Comparison of ENCODE assay signal across 1 cellular context in the genomic region with DNA sequence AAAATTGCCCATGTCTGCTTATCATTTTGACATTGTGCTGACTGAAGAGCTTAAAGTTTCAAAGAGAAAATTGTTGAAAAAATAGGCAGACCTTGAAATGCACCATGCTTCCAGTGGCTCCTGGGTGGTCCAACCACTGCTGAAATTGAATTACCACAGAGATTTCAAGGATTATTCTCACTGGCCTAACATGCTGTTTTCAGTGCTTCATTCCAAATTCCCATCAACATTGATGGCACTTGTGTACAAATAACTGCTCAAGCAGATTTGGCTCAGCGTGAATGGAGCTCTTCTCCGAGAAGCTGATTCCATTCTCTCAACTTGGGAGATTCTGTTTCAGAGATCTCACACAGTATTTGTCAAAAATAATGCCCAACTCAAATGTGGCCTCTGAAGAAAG.
TF ChIP-seq lines count a peak whose summit lies in the region.

No MANE protein-coding gene starts in this region.

TF ChIP-seq in GM23338, 12 proteins besides CTCF, POLR2A, EP300 and RAD21 (continued from another document):
- TF ChIP-seq, protein P1, sequence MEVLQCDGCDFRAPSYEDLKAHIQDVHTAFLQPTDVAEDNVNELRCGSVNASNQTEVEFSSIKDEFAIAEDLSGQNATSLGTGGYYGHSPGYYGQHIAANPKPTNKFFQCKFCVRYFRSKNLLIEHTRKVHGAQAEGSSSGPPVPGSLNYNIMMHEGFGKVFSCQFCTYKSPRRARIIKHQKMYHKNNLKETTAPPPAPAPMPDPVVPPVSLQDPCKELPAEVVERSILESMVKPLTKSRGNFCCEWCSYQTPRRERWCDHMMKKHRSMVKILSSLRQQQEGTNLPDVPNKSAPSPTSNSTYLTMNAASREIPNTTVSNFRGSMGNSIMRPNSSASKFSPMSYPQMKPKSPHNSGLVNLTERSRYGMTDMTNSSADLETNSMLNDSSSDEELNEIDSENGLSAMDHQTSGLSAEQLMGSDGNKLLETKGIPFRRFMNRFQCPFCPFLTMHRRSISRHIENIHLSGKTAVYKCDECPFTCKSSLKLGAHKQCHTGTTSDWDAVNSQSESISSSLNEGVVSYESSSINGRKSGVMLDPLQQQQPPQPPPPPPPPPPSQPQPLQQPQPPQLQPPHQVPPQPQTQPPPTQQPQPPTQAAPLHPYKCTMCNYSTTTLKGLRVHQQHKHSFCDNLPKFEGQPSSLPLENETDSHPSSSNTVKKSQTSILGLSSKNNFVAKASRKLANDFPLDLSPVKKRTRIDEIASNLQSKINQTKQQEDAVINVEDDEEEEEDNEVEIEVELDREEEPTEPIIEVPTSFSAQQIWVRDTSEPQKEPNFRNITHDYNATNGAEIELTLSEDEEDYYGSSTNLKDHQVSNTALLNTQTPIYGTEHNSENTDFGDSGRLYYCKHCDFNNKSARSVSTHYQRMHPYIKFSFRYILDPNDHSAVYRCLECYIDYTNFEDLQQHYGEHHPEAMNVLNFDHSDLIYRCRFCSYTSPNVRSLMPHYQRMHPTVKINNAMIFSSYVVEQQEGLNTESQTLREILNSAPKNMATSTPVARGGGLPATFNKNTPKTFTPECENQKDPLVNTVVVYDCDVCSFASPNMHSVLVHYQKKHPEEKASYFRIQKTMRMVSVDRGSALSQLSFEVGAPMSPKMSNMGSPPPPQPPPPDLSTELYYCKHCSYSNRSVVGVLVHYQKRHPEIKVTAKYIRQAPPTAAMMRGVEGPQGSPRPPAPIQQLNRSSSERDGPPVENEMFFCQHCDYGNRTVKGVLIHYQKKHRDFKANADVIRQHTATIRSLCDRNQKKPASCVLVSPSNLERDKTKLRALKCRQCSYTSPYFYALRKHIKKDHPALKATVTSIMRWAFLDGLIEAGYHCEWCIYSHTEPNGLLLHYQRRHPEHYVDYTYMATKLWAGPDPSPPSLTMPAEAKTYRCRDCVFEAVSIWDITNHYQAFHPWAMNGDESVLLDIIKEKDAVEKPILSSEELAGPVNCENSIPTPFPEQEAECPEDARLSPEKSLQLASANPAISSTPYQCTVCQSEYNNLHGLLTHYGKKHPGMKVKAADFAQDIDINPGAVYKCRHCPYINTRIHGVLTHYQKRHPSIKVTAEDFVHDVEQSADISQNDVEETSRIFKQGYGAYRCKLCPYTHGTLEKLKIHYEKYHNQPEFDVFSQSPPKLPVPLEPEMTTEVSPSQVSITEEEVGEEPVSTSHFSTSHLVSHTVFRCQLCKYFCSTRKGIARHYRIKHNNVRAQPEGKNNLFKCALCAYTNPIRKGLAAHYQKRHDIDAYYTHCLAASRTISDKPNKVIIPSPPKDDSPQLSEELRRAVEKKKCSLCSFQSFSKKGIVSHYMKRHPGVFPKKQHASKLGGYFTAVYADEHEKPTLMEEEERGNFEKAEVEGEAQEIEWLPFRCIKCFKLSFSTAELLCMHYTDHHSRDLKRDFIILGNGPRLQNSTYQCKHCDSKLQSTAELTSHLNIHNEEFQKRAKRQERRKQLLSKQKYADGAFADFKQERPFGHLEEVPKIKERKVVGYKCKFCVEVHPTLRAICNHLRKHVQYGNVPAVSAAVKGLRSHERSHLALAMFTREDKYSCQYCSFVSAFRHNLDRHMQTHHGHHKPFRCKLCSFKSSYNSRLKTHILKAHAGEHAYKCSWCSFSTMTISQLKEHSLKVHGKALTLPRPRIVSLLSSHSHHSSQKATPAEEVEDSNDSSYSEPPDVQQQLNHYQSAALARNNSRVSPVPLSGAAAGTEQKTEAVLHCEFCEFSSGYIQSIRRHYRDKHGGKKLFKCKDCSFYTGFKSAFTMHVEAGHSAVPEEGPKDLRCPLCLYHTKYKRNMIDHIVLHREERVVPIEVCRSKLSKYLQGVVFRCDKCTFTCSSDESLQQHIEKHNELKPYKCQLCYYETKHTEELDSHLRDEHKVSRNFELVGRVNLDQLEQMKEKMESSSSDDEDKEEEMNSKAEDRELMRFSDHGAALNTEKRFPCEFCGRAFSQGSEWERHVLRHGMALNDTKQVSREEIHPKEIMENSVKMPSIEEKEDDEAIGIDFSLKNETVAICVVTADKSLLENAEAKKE (CRISPR knock-in tag; IDR thresholded peaks at IDR 0.05), result no peak
- TF ChIP-seq NANOG (IDR thresholded peaks at IDR 0.05; ENCODE audit: borderline replicate concordance) (no peak), ZNF114 (CRISPR knock-in tag; IDR thresholded peaks at IDR 0.05) (no peak), JUNB (IDR thresholded peaks at IDR 0.05; ENCODE audit: unreplicated experiment) (no peak), EZH2phosphoT487 (IDR thresholded peaks at IDR 0.05; ENCODE audit: unreplicated experiment) (no peak), ZNF331 (CRISPR knock-in tag; IDR thresholded peaks at IDR 0.05; ENCODE audit: low read depth) (no peak), CREB1 (CRISPR knock-in tag; IDR thresholded peaks at IDR 0.05; ENCODE audit: low read depth) (no peak), EZH2 (IDR thresholded peaks at IDR 0.05; ENCODE audit: low read depth, unreplicated experiment) (no peak), POLR2AphosphoS5 (IDR thresholded peaks at IDR 0.05; ENCODE audit: low read depth) (no peak)
- TF ChIP-seq, protein P2, sequence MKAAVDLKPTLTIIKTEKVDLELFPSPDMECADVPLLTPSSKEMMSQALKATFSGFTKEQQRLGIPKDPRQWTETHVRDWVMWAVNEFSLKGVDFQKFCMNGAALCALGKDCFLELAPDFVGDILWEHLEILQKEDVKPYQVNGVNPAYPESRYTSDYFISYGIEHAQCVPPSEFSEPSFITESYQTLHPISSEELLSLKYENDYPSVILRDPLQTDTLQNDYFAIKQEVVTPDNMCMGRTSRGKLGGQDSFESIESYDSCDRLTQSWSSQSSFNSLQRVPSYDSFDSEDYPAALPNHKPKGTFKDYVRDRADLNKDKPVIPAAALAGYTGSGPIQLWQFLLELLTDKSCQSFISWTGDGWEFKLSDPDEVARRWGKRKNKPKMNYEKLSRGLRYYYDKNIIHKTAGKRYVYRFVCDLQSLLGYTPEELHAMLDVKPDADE (IDR thresholded peaks at IDR 0.05), result no peak
